Comparison of ENCODE assay signal across 3 cellular contexts in genomic region chr2:18151237-18151636, GRCh38.
A peak's percentile ranks its signal among the peaks of the same experiment; 100 is the strongest.
TF ChIP-seq lines count a peak whose summit lies in the region.

No MANE protein-coding gene starts in this region.

TF ChIP-seq in HepG2, 621 proteins besides CTCF, POLR2A, EP300 and RAD21:
- peak; percentile 80 for TF ChIP-seq ATF7 (IDR thresholded peaks at IDR 0.05)
- no peak for TF ChIP-seq ATF7 (CRISPR knock-in tag; IDR thresholded peaks at IDR 0.05)
- no peak for TF ChIP-seq ZNF232 (CRISPR knock-in tag; IDR thresholded peaks at IDR 0.05; ENCODE audit: borderline replicate concordance)
- peak; percentile 83; the same call in 1 of the 2 replicates for TF ChIP-seq CEBPB (IDR thresholded peaks at IDR 0.05; ENCODE audit: borderline replicate concordance, low read depth, low read length)

TF ChIP-seq in HEK293, 187 proteins besides CTCF, POLR2A, EP300 and RAD21:
- TF ChIP-seq ZSCAN23 (tag by site-specific recombination; IDR thresholded peaks at IDR 0.05) (no peak), SCRT2 (tag by site-specific recombination; IDR thresholded peaks at IDR 0.05) (peak; percentile 15; the same call in 1 of the 2 replicates), AEBP2 (tag by site-specific recombination; IDR thresholded peaks at IDR 0.05; ENCODE audit: borderline replicate concordance) (no peak)

TF ChIP-seq in IMR-90, 13 proteins besides CTCF, POLR2A, EP300 and RAD21:
- TF ChIP-seq CEBPB (IDR thresholded peaks at IDR 0.05; ENCODE audit: low read depth, low read length) (peak; percentile 63), RFX5 (IDR thresholded peaks at IDR 0.05; ENCODE audit: low read depth, low read length) (no peak)
